Comparison of ENCODE assay signal across 1 cellular context in the genomic region with DNA sequence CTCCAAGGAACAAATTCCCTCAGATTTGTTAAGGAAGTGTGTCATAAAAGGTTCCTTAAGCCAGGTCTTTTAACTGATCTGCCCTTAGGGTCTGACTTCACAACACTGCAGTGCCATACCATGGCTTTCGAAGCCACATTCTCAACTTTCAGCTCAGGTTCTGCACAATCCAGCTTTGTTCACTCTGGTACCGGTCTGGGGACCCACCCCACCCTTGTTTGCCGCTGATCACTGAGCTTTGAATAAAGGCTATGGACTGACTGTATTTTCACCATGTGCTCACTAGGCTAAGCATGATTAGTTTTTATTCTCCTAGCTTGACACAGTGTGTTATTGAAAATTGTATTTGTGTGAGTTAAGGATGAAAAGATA.
TF ChIP-seq lines count a peak whose summit lies in the region.

No MANE protein-coding gene starts in this region.

TF ChIP-seq in HepG2, 621 proteins besides CTCF, POLR2A, EP300 and RAD21:
- TF ChIP-seq, protein P1, sequence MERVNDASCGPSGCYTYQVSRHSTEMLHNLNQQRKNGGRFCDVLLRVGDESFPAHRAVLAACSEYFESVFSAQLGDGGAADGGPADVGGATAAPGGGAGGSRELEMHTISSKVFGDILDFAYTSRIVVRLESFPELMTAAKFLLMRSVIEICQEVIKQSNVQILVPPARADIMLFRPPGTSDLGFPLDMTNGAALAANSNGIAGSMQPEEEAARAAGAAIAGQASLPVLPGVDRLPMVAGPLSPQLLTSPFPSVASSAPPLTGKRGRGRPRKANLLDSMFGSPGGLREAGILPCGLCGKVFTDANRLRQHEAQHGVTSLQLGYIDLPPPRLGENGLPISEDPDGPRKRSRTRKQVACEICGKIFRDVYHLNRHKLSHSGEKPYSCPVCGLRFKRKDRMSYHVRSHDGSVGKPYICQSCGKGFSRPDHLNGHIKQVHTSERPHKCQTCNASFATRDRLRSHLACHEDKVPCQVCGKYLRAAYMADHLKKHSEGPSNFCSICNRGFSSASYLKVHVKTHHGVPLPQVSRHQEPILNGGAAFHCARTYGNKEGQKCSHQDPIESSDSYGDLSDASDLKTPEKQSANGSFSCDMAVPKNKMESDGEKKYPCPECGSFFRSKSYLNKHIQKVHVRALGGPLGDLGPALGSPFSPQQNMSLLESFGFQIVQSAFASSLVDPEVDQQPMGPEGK (CRISPR knock-in tag; IDR thresholded peaks at IDR 0.05), result 0 out of 2 replicates have a peak, but pooled peaks have one; percentile 15
- TF ChIP-seq, protein P2, sequence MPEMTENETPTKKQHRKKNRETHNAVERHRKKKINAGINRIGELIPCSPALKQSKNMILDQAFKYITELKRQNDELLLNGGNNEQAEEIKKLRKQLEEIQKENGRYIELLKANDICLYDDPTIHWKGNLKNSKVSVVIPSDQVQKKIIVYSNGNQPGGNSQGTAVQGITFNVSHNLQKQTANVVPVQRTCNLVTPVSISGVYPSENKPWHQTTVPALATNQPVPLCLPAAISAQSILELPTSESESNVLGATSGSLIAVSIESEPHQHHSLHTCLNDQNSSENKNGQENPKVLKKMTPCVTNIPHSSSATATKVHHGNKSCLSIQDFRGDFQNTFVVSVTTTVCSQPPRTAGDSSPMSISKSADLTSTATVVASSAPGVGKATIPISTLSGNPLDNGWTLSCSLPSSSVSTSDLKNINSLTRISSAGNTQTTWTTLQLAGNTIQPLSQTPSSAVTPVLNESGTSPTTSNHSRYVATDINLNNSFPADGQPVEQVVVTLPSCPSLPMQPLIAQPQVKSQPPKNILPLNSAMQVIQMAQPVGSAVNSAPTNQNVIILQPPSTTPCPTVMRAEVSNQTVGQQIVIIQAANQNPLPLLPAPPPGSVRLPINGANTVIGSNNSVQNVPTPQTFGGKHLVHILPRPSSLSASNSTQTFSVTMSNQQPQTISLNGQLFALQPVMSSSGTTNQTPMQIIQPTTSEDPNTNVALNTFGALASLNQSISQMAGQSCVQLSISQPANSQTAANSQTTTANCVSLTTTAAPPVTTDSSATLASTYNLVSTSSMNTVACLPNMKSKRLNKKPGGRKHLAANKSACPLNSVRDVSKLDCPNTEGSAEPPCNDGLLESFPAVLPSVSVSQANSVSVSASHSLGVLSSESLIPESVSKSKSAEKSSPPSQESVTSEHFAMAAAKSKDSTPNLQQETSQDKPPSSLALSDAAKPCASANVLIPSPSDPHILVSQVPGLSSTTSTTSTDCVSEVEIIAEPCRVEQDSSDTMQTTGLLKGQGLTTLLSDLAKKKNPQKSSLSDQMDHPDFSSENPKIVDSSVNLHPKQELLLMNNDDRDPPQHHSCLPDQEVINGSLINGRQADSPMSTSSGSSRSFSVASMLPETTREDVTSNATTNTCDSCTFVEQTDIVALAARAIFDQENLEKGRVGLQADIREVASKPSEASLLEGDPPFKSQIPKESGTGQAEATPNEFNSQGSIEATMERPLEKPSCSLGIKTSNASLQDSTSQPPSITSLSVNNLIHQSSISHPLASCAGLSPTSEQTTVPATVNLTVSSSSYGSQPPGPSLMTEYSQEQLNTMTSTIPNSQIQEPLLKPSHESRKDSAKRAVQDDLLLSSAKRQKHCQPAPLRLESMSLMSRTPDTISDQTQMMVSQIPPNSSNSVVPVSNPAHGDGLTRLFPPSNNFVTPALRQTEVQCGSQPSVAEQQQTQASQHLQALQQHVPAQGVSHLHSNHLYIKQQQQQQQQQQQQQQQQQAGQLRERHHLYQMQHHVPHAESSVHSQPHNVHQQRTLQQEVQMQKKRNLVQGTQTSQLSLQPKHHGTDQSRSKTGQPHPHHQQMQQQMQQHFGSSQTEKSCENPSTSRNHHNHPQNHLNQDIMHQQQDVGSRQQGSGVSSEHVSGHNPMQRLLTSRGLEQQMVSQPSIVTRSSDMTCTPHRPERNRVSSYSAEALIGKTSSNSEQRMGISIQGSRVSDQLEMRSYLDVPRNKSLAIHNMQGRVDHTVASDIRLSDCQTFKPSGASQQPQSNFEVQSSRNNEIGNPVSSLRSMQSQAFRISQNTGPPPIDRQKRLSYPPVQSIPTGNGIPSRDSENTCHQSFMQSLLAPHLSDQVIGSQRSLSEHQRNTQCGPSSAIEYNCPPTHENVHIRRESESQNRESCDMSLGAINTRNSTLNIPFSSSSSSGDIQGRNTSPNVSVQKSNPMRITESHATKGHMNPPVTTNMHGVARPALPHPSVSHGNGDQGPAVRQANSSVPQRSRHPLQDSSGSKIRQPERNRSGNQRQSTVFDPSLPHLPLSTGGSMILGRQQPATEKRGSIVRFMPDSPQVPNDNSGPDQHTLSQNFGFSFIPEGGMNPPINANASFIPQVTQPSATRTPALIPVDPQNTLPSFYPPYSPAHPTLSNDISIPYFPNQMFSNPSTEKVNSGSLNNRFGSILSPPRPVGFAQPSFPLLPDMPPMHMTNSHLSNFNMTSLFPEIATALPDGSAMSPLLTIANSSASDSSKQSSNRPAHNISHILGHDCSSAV (CRISPR knock-in tag; IDR thresholded peaks at IDR 0.05; ENCODE audit: borderline replicate concordance), result no peak
